1 cellular context compared by ENCODE assay signal in genomic region chr4:127965062-127965802, GRCh38.
TF ChIP-seq lines count a peak whose summit lies in the region.

TSS of gene ABHD18 (plus strand) at chr4:127965406. CDS start at chr4:127982956, 17,550 bp downstream.
TSS of gene MFSD8 (minus strand) at chr4:127965173. CDS start at chr4:127965133, 40 bp downstream.

TF ChIP-seq in HepG2, 621 proteins besides CTCF, POLR2A, EP300 and RAD21 (continued from another document and continues in another):
- 0 out of 2 replicates have a peak, but pooled peaks have one; percentile 29 for TF ChIP-seq ZBTB10 (CRISPR knock-in tag; IDR thresholded peaks at IDR 0.05; ENCODE audit: borderline replicate concordance)
- peak; percentile 84; the same call in 1 of the 2 replicates for TF ChIP-seq HES4 (CRISPR knock-in tag; IDR thresholded peaks at IDR 0.05; ENCODE audit: borderline replicate concordance)
- TF ChIP-seq ZSCAN31 (CRISPR knock-in tag; IDR thresholded peaks at IDR 0.05; ENCODE audit: low read depth), result peak; percentile 90
- TF ChIP-seq GPBP1L1 (CRISPR knock-in tag; IDR thresholded peaks at IDR 0.05), result no peak
- TF ChIP-seq ZNF431 (CRISPR knock-in tag; IDR thresholded peaks at IDR 0.05; ENCODE audit: borderline replicate concordance, low read depth), result peak; percentile 23
- TF ChIP-seq DRAP1 (CRISPR knock-in tag; IDR thresholded peaks at IDR 0.05), result peak; percentile 89
- TF ChIP-seq NFYC (CRISPR knock-in tag; IDR thresholded peaks at IDR 0.05), result peak; percentile 50; the same call in 1 of the 2 replicates
- 0 out of 2 replicates have a peak, but pooled peaks have one; percentile 23 for TF ChIP-seq DZIP1 (CRISPR knock-in tag; IDR thresholded peaks at IDR 0.05)
- TF ChIP-seq SMAD3 (CRISPR knock-in tag; IDR thresholded peaks at IDR 0.05), result peak; percentile 76; the same call in 1 of the 2 replicates
- no peak for TF ChIP-seq ZNF577 (CRISPR knock-in tag; IDR thresholded peaks at IDR 0.05; ENCODE audit: borderline replicate concordance, low read depth)
- TF ChIP-seq KDM2A (CRISPR knock-in tag; IDR thresholded peaks at IDR 0.05; ENCODE audit: borderline replicate concordance, low read depth), result peak; percentile 67
- peak; percentile 54 for TF ChIP-seq ZMYM3 (CRISPR knock-in tag; IDR thresholded peaks at IDR 0.05)
- TF ChIP-seq NFKB2 (CRISPR knock-in tag; IDR thresholded peaks at IDR 0.05; ENCODE audit: borderline replicate concordance), result peak; percentile 50; the same call in 1 of the 2 replicates
- peak; percentile 88; the same call in 1 of the 2 replicates for TF ChIP-seq TMF1 (CRISPR knock-in tag; IDR thresholded peaks at IDR 0.05; ENCODE audit: low read depth)
- peak; percentile 58; the same call in 1 of the 2 replicates for TF ChIP-seq FOXA3 (CRISPR knock-in tag; IDR thresholded peaks at IDR 0.05)
- TF ChIP-seq NR2F2 (IDR thresholded peaks at IDR 0.05; ENCODE audit: borderline replicate concordance, low read depth), result peak; percentile 68; the same call in 1 of the 2 replicates
- peak; percentile 88 for TF ChIP-seq ZNF724P (CRISPR knock-in tag; IDR thresholded peaks at IDR 0.05; ENCODE audit: borderline replicate concordance)
- no peak for TF ChIP-seq ZHX2 (IDR thresholded peaks at IDR 0.05; ENCODE audit: low read depth)
- no peak for TF ChIP-seq ZHX2 (CRISPR knock-in tag; IDR thresholded peaks at IDR 0.05; ENCODE audit: borderline replicate concordance)
- peak; percentile 20; the same call in 1 of the 2 replicates for TF ChIP-seq ZNF776 (CRISPR knock-in tag; IDR thresholded peaks at IDR 0.05)
- peak; percentile 29; the same call in 1 of the 2 replicates for TF ChIP-seq PRMT3 (CRISPR knock-in tag; IDR thresholded peaks at IDR 0.05; ENCODE audit: borderline replicate concordance, low read depth)
- peak; percentile 80; the same call in 1 of the 2 replicates for TF ChIP-seq ARID4A (CRISPR knock-in tag; IDR thresholded peaks at IDR 0.05; ENCODE audit: borderline replicate concordance)
- peak; percentile 78 for TF ChIP-seq MNT (IDR thresholded peaks at IDR 0.05)
- peak; percentile 77 for TF ChIP-seq HNRNPLL (IDR thresholded peaks at IDR 0.05; ENCODE audit: low read depth, low read length, poor library complexity, severe bottlenecking)
- peak; percentile 3; the same call in 1 of the 2 replicates for TF ChIP-seq NFAT5 (CRISPR knock-in tag; IDR thresholded peaks at IDR 0.05)
